ENCODE assay signal across 28 cellular contexts in the genomic region with DNA sequence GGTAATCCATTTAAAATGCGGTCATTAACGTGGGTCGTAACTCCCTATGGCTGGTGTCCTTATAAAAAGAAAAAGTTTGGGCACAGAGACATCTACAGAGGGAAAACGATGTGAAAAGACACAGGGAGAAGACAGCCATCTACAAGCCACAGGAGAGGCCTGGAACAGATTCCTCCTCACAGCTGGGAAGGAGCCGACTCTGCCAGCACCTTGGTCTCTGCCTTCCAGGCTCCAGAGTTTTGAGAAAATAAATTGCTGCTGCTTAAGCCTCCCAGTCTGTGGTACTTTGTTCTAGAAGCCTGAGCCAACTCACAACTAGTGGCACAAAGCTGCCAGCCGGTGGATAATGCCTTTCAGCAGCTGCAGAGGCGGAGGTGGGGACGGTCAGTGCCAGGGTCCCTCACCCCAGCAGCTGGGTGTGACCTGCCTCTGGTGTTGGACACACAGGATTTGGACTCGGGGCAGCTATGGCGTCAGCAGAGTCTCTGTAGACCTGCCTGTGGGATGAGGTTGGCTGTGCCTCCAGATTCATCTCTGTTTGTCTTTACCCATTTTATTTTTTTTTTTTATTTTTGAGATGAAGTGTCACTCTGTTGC.
DNase-seq lines count a peak whose midpoint lies in the region; ATAC-seq, FAIRE-seq and TF ChIP-seq lines count a peak whose summit lies in the region.
"Had no signal": no experiment of that assay in that cellular context is flagged by ENCODE, and none has a peak within 500 bp of the region (broad histone marks: within the 10 kb centered on the region; RNA-seq: fewer than 3 reads in every experiment).

No MANE protein-coding gene starts in this region.

- H3K4me1 ChIP-seq in H1 (replicated peaks in 1 of 4; ENCODE audit: control insufficient read depth in 3 of 4, insufficient read depth in 4 of 4, low read length in 3 of 4) (no peaks in the 10 kb centered on the region; a peak in 1 of 7 replicates), right lobe of liver (no peaks in the 10 kb centered on the region)

- H4K91ac ChIP-seq in H1 (replicated peaks; ENCODE audit: insufficient read length, low read length), result no peak overlapping the region

- ATAC-seq in left lobe of liver (no peak), sciatic nerve (peak; percentile 73), right lobe of liver (no peak)
- ATAC-seq: activated naive CD8-positive, alpha-beta T cell treated with anti-CD3 and anti-CD28 coated beads, Interleukin-2, amount 50 U/mL, for 24 hours; foreskin keratinocyte; GM12878 had no signal

- H3K27ac ChIP-seq in AG04450 (ENCODE audit: low read depth, low read length), result peak overlapping the region; percentile 25
- no peak overlapping the region for H3K27ac ChIP-seq in H1 (ENCODE audit: low read depth, low read length)
- H3K27ac ChIP-seq in right lobe of liver, result peak overlapping the region in 1 of 3 donors; percentile 47
- H3K27ac ChIP-seq: foreskin keratinocyte, GM23248, hepatocyte, VCaP had no signal

- no peak for TF ChIP-seq EP300 in H1 (IDR thresholded peaks at IDR 0.05; ENCODE audit: borderline replicate concordance in 1 of 2, low read depth in 2 of 2, low read length in 2 of 2)

- no peak overlapping the region for H4K8ac ChIP-seq in H1 (ENCODE audit: extremely low read depth, insufficient read depth, low read length)

- no peak for TF ChIP-seq RAD21 in H1 (IDR thresholded peaks at IDR 0.05 in 1 of 2, conservative IDR thresholded peaks at IDR 0.05 in 1 of 2; ENCODE audit: low read depth in 2 of 2, low read length in 2 of 2)

- peaks cover 3% of the 10 kb centered on the region; the same call in 1 of the 2 replicates for H3K23me2 ChIP-seq in H1 (ENCODE audit: low read depth, low read length)

- peaks cover 5% of the 10 kb centered on the region; the same call in 1 of the 2 replicates for H3K9me3 ChIP-seq in AG04450 (ENCODE audit: control insufficient read depth, insufficient read depth, low read length)
- H3K9me3 ChIP-seq in H1 (ENCODE audit: insufficient read depth in 2 of 2, low read depth in 1 of 2, low read length in 1 of 2), result no peaks in the 10 kb centered on the region
- H3K9me3 ChIP-seq in right lobe of liver, result no peaks in the 10 kb centered on the region

- H4K20me1 ChIP-seq in H1 (replicated peaks in 1 of 2; ENCODE audit: control insufficient read depth in 1 of 2, insufficient read depth in 2 of 2, low read length in 2 of 2), result no peaks in the 10 kb centered on the region

- H2AFZ ChIP-seq in H1 (ENCODE audit: low read length), result peak overlapping the region; percentile 76
- H2AFZ ChIP-seq: GM23248, hepatocyte had no signal

- TF ChIP-seq POLR2A in H1 (IDR thresholded peaks at IDR 0.05; ENCODE audit: control extremely low read depth in 1 of 2, low read depth in 2 of 2, low read length in 2 of 2), result no peak
- TF ChIP-seq POLR2A in right lobe of liver (IDR thresholded peaks at IDR 0.05), result no peak

- H3K36me3 ChIP-seq in H1 (ENCODE audit: control insufficient read depth in 2 of 4, insufficient read depth in 4 of 4, low read length in 3 of 4) (no peaks in the 10 kb centered on the region), right lobe of liver (no peaks in the 10 kb centered on the region)

- no peaks in the 10 kb centered on the region for H3K79me2 ChIP-seq in H1 (ENCODE audit: control insufficient read depth in 1 of 2, insufficient read depth in 2 of 2, low read length in 2 of 2)
- H3K79me2 ChIP-seq: hepatocyte had no signal

- no peak overlapping the region for H3K14ac ChIP-seq in H1 (ENCODE audit: insufficient read length)

- H2BK5ac ChIP-seq in H1 (ENCODE audit: low read depth, low read length), result no peak overlapping the region

- CTCF ChIA-PET in AG04450 (lab: Charles Lee), result interaction anchor here (0.5 kb wide), 1 partner anchor 230 kb away, joined by 4 read pairs; no protein-coding TSS in a partner anchor
- CTCF ChIA-PET in H1 (lab: Charles Lee; ENCODE audit: partially characterized antibody), result no interaction called here

- H3K79me1 ChIP-seq in H1 (ENCODE audit: low read depth, low read length), result no peaks in the 10 kb centered on the region

- no peak overlapping the region for H3K23ac ChIP-seq in H1 (ENCODE audit: insufficient read length)

- H4K5ac ChIP-seq in H1 (ENCODE audit: insufficient read length, low read depth, low read length), result no peak overlapping the region

- H3K18ac ChIP-seq in H1 (ENCODE audit: extremely low read depth, low read length), result no peak overlapping the region

- no peak overlapping the region for H3K9ac ChIP-seq in H1 (replicated peaks in 1 of 4; ENCODE audit: extremely low read depth in 1 of 4, low read depth in 3 of 4, low read length in 3 of 4)
- H3K9ac ChIP-seq: GM23248 had no signal

- no peaks in the 10 kb centered on the region for H3K27me3 ChIP-seq in AG04450 (ENCODE audit: control insufficient read depth, insufficient read depth, low read length)
- no peaks in the 10 kb centered on the region for H3K27me3 ChIP-seq in H1 (replicated peaks in 1 of 4; ENCODE audit: control insufficient read depth in 3 of 4, extremely low read depth in 1 of 4, insufficient read depth in 3 of 4, low read length in 3 of 4)
- no peaks in the 10 kb centered on the region for H3K27me3 ChIP-seq in right lobe of liver
- H3K27me3 ChIP-seq: foreskin keratinocyte, hepatocyte had no signal

- WGBS in H1 (ENCODE audit: extremely low coverage in 1 of 2, insufficient coverage in 1 of 2, insufficient read length in 1 of 2, insufficient replicate concordance in 2 of 2, low coverage in 1 of 2, low lambda C conversion rate in 2 of 2, missing lambda C conversion rate in 1 of 2), 2 experiments, result 93% methylated on average over 10 of the region's 10 CpGs; no CpG with 5 or more reads in 1 of the 2 experiments
- WGBS in right lobe of liver (ENCODE audit: insufficient coverage, low coverage, low lambda C conversion rate, missing lambda C conversion rate), result 85% methylated on average over 6 of the region's 10 CpGs

- no peak for DNase-seq in AG04450 (ENCODE audit: low read depth, low spot score)
- no peak for DNase-seq in H1 (ENCODE audit: low read depth in 1 of 2, low spot score in 2 of 2)
- peak; percentile 41 for DNase-seq in left lobe of liver (ENCODE audit: low spot score)
- DNase-seq in sciatic nerve (ENCODE audit: low spot score), result peak; percentile 59
- DNase-seq in NOMO-1 treated with DMSO at 0.1 percent for 48 hours (lab: John Stamatoyannopoulos, UW; ENCODE audit: unreplicated experiment), result no peak
- DNase-seq in GF-D8 (lab: John Stamatoyannopoulos, UW), result no peak
- no peak for DNase-seq in stimulated activated CD4-positive, alpha-beta T cell treated with anti-CD3 and anti-CD28 coated beads, Interleukin-4, amount 100 ng/mL, for 4 hours
- no peak for DNase-seq in right lobe of liver
- DNase-seq: activated CD4-positive, alpha-beta T cell treated with anti-CD3 and anti-CD28 coated beads for 48 hours; activated gamma-delta T cell treated with Interleukin-2 at 50 U/mL for 16 hours; activated naive CD8-positive, alpha-beta T cell treated with anti-CD3 and anti-CD28 coated beads, Interleukin-2, amount 50 U/mL, for 24 hours; activated T-cell treated with anti-CD3 and anti-CD28 coated beads, Interleukin-2, amount 50 U/mL, for 24 hours; AML-193; CD4-positive, alpha-beta T cell; effector memory CD4-positive, alpha-beta T cell; erythroblast; foreskin keratinocyte; NCI-H1105; NCI-H1930; NCI-H524 treated with DMSO at 0.1 percent for 48 hours; nucleus accumbens; SHP77 treated with DMSO at 0.1 percent for 48 hours; stimulated activated CD4-positive, alpha-beta T cell treated with anti-CD3 and anti-CD28 coated beads, Interleukin-15, amount 100 ng/mL, for 24 hours; stimulated activated naive CD4-positive, alpha-beta T cell treated with Interleukin-2 at 50 U/mL for 16 hours had no signal

- TF ChIP-seq CTCF in AG04450 (IDR thresholded peaks at IDR 0.05; ENCODE audit: low read depth, low read length) (no peak), H1 (IDR thresholded peaks at IDR 0.05; ENCODE audit: control extremely low read depth in 1 of 3, insufficient read depth in 1 of 3, low read depth in 1 of 3, low read length in 3 of 3) (no peak), right lobe of liver (IDR thresholded peaks at IDR 0.05) (no peak)

- no peak overlapping the region for H2BK20ac ChIP-seq in H1 (ENCODE audit: low read length)

- intact Hi-C loops in sciatic nerve (cut with DNase I), result no loop called here
- intact Hi-C loops in right lobe of liver (cut with DNase I), result no loop called here

- POLR2A ChIA-PET in AG04450 (lab: Yijun Ruan, JAX), result no interaction called here
- POLR2A ChIA-PET in H1 (lab: Charles Lee; ENCODE audit: partially characterized antibody), result no interaction called here

- no peak for FAIRE-seq in H1 (lab: Jason Lieb, UNC)
- FAIRE-seq: GM12878 had no signal

- H3K56ac ChIP-seq in H1 (replicated peaks; ENCODE audit: insufficient read length, low read depth, low read length), result no peak overlapping the region

- H3K4ac ChIP-seq in H1 (replicated peaks; ENCODE audit: insufficient read length, low read depth, low read length), result no peak overlapping the region

- no peak overlapping the region for H2BK15ac ChIP-seq in H1 (ENCODE audit: low read length)

- H3K4me2 ChIP-seq in H1 (ENCODE audit: insufficient read depth in 1 of 2, low read depth in 2 of 2, low read length in 2 of 2), result no peak overlapping the region
- H3K4me2 ChIP-seq: hepatocyte had no signal

- H2BK120ac ChIP-seq in H1 (replicated peaks; ENCODE audit: low read depth, low read length), result no peak overlapping the region

- no peak overlapping the region for H2BK12ac ChIP-seq in H1 (ENCODE audit: low read depth, low read length)

- H2AK5ac ChIP-seq in H1 (ENCODE audit: low read depth, low read length), result no peak overlapping the region

- H3K4me3 ChIP-seq in AG04450 (ENCODE audit: low read depth, low read length) (no peak overlapping the region), H1 (ENCODE audit: extremely low read depth in 1 of 4, insufficient read depth in 2 of 4, low read depth in 3 of 4, low read length in 4 of 4) (no peak overlapping the region), right lobe of liver (no peak overlapping the region)
- H3K4me3 ChIP-seq: GM12878, GM23248, hepatocyte had no signal

TF ChIP-seq in H1, 55 proteins besides CTCF, POLR2A, EP300 and RAD21 (continues in another document):
- TF ChIP-seq USF2 (IDR thresholded peaks at IDR 0.05; ENCODE audit: low read length), result no peak
- no peak for TF ChIP-seq SP4 (IDR thresholded peaks at IDR 0.05; ENCODE audit: low read length)
- no peak for TF ChIP-seq HDAC6 (IDR thresholded peaks at IDR 0.05; ENCODE audit: low read depth, low read length)
- TF ChIP-seq SIX5 (IDR thresholded peaks at IDR 0.05; ENCODE audit: low read depth, low read length), result no peak
- TF ChIP-seq CTBP2 (IDR thresholded peaks at IDR 0.05; ENCODE audit: borderline replicate concordance, insufficient read depth, insufficient read length, low read length), result no peak
- no peak for TF ChIP-seq POLR2AphosphoS5 (IDR thresholded peaks at IDR 0.05; ENCODE audit: low read depth, low read length)

Comparison
In these comparisons a context has a peak if more than half of its experiments do, and no peak if none do; other contexts are left out.
1. DNase-seq: peak in left lobe of liver (single experiment) and sciatic nerve (single experiment); none in AG04450 (single experiment), H1 (0 of 2), NOMO-1 treated with DMSO at 0.1 percent for 48 hours (single experiment), GF-D8 (single experiment), stimulated activated CD4-positive, alpha-beta T cell treated with anti-CD3 and anti-CD28 coated beads, Interleukin-4, amount 100 ng/mL, for 4 hours (0 of 2) and right lobe of liver (0 of 3).